ENCODE assay signal across 2 cellular contexts in genomic region chr22:26902401-26903029, GRCh38.
TF ChIP-seq lines count a peak whose summit lies in the region.

No MANE protein-coding gene starts in this region.

TF ChIP-seq in H1, 55 proteins besides CTCF, POLR2A, EP300 and RAD21 (continued from another document):
- TF ChIP-seq ATF3 (IDR thresholded peaks at IDR 0.05; ENCODE audit: insufficient read depth, low read depth, low read length) (no peak), SUZ12 (IDR thresholded peaks at IDR 0.05; ENCODE audit: low read length) (no peak), CTBP2 (IDR thresholded peaks at IDR 0.05; ENCODE audit: borderline replicate concordance, insufficient read depth, insufficient read length, low read length) (no peak), KDM5A (IDR thresholded peaks at IDR 0.05; ENCODE audit: low read length) (no peak), CBX5 (IDR thresholded peaks at IDR 0.05; ENCODE audit: low read depth, low read length) (no peak), TEAD4 (IDR thresholded peaks at IDR 0.05; ENCODE audit: low read depth, low read length) (no peak), JUND (IDR thresholded peaks at IDR 0.05; ENCODE audit: low read length) (no peak), BACH1 (IDR thresholded peaks at IDR 0.05; ENCODE audit: low read length) (no peak), HDAC2 (IDR thresholded peaks at IDR 0.05; ENCODE audit: borderline replicate concordance in 1 of 2, low read depth in 2 of 2, low read length in 2 of 2) (no peak), TCF12 (IDR thresholded peaks at IDR 0.05; ENCODE audit: low read depth, low read length) (no peak), EZH2 (IDR thresholded peaks at IDR 0.05; ENCODE audit: low read depth, low read length, severe bottlenecking) (no peak), KDM1A (IDR thresholded peaks at IDR 0.05; ENCODE audit: borderline replicate concordance, low read length) (no peak), ATF2 (IDR thresholded peaks at IDR 0.05; ENCODE audit: low read length) (no peak), KDM4A (IDR thresholded peaks at IDR 0.05; ENCODE audit: low read depth, low read length, severe bottlenecking) (no peak), RFX5 (IDR thresholded peaks at IDR 0.05; ENCODE audit: borderline replicate concordance, low read depth, low read length) (no peak), SP4 (IDR thresholded peaks at IDR 0.05; ENCODE audit: low read length) (no peak)

TF ChIP-seq in neural cell, 6 proteins besides CTCF, POLR2A, EP300 and RAD21:
- TF ChIP-seq REST (IDR thresholded peaks at IDR 0.05; ENCODE audit: borderline replicate concordance) (no peak), EZH2 (IDR thresholded peaks at IDR 0.05; ENCODE audit: borderline replicate concordance, insufficient read depth, low read length, poor library complexity, severe bottlenecking) (no peak), SMC3 (conservative IDR thresholded peaks at IDR 0.05; ENCODE audit: poor library complexity) (no peak), TAF1 (IDR thresholded peaks at IDR 0.05; ENCODE audit: low read depth) (no peak), POLR2AphosphoS5 (IDR thresholded peaks at IDR 0.05) (no peak), MXI1 (conservative IDR thresholded peaks at IDR 0.05; ENCODE audit: poor library complexity, severe bottlenecking) (no peak)
